In the genomic region with DNA sequence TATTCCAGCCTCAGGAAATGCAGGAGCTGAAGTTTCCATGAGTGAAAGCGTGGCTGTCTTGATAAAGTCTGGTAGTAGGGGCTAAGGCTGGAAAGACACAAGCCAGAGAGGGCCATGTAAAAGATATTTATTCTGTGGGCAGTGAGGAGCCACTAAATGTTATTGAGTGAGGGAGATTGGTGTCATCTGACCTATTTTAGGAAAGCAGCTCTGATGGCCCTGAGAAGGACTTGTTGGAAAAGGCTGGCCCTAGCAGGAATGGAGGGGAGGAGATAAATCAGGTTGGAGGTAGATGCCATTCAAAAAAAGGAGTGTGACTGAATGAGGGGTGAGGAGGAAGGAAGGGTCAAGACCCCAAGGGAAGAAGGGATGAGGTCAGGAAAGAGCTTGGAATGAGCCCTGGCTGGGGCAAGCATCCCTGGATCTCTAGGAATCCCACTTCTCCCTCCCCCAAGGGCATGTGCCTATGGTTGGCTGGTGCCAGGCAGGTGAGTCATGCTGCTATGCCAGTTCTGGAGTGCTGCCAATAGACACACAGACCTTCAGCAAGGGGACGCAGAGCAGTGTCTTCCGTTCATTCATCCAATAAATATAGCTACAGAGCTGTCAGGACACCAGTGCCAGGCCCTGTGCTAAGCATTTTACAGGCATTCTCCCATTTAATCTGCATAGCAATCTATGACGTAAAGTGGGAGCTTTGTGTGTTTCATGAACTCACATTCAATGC, we compare ENCODE assay signal across 8 cellular contexts. TPM values are rescaled to one million over a fixed set of nuclear protein-coding genes. Genes with fewer than 3 reads are reported as not detected.
A peak's percentile ranks its signal among the peaks of the same experiment; 100 is the strongest.
DNase-seq lines count a peak whose midpoint lies in the region; ATAC-seq, FAIRE-seq and TF ChIP-seq lines count a peak whose summit lies in the region.

No MANE protein-coding gene starts in this region.

- in situ Hi-C loops in GM13976 (cut with MboI; ENCODE audit: low sequenced_read_pairs, unreplicated experiment): no loop called here

- no peak overlapping the region for H2AFZ ChIP-seq in keratinocyte (ENCODE audit: control insufficient read depth, low read length)

- H3K4me1 ChIP-seq in body of pancreas (peaks cover 46% of the 10 kb centered on the region), keratinocyte (ENCODE audit: control insufficient read depth, extremely low read depth, insufficient read depth, low read length) (peaks cover 56% of the 10 kb centered on the region)

- peak in 1 of 7 experiments; percentile 4 for TF ChIP-seq CTCF in body of pancreas (IDR thresholded peaks at IDR 0.05)
- no peak for TF ChIP-seq CTCF in keratinocyte (optimal IDR thresholded peaks at IDR 0.05 in 1 of 3, IDR thresholded peaks at IDR 0.05 in 1 of 3, conservative IDR thresholded peaks at IDR 0.05 in 1 of 3; ENCODE audit: extremely low read depth in 1 of 3, insufficient read depth in 2 of 3, low read length in 3 of 3)
- no peak for TF ChIP-seq CTCF in GM13976 (IDR thresholded peaks at IDR 0.05; ENCODE audit: borderline replicate concordance, control extremely low read depth, extremely low read depth, insufficient read depth, missing control alignments)

- H3K4me3 ChIP-seq in body of pancreas: no peak overlapping the region
- no peak overlapping the region for H3K4me3 ChIP-seq in keratinocyte (ENCODE audit: control insufficient read depth in 2 of 3, extremely low read depth in 1 of 3, insufficient read depth in 2 of 3, low read depth in 1 of 3, low read length in 3 of 3)

- dilution Hi-C loops in keratinocyte (cut with MboI; ENCODE audit: extremely low pct_ligation_motif_present, low sequenced_read_pairs): no loop called here

- peak overlapping the region; percentile 11 to 84 (median 78) for H3K27ac ChIP-seq in body of pancreas
- peak overlapping the region; percentile 20 for H3K27ac ChIP-seq in keratinocyte (ENCODE audit: control insufficient read depth, insufficient read depth, low read length)

- WGBS in body of pancreas, 2 donors: 33 to 42% methylated on average over 4 of the region's 4 CpGs

- H3K79me2 ChIP-seq in keratinocyte (ENCODE audit: control insufficient read depth, insufficient read depth, low read length): no peaks in the 10 kb centered on the region

- DNase-seq in AG20443 (ENCODE audit: low spot score) (peak; percentile 78), NCI-H1105 (lab: John Stamatoyannopoulos, UW) (peak; percentile 83), body of pancreas (peak; percentile 79 to 95 (median 90)), keratinocyte (ENCODE audit: low read depth, low spot score) (peak; percentile 97), HEK293T (ENCODE audit: extremely low spot score) (no peak), GM13976 (ENCODE audit: low spot score) (no peak)

- H3K27me3 ChIP-seq in body of pancreas: no peaks in the 10 kb centered on the region
- H3K27me3 ChIP-seq in keratinocyte (ENCODE audit: control insufficient read depth, extremely low read depth, insufficient read depth, low read length): no peaks in the 10 kb centered on the region

- no peak overlapping the region for H3K9ac ChIP-seq in keratinocyte (ENCODE audit: control insufficient read depth, extremely low read depth, insufficient read depth, low read length)

- no peaks in the 10 kb centered on the region for H4K20me1 ChIP-seq in keratinocyte (ENCODE audit: control insufficient read depth, extremely low read depth, insufficient read depth, low read length)

- FAIRE-seq in keratinocyte (lab: Jason Lieb, UNC): peak; percentile 99

- H3K4me2 ChIP-seq in keratinocyte (ENCODE audit: control insufficient read depth, extremely low read depth, insufficient read depth, low read depth, low read length): peak overlapping the region; percentile 62

- H3K36me3 ChIP-seq in body of pancreas (replicated peaks in 1 of 2; ENCODE audit: insufficient read depth in 1 of 2, low read depth in 2 of 2) (no peaks in the 10 kb centered on the region), keratinocyte (ENCODE audit: control insufficient read depth in 2 of 2, extremely low read depth in 1 of 2, insufficient read depth in 2 of 2, low read length in 2 of 2) (peaks cover 1 to 4% of the 10 kb centered on the region in 2 experiments)

- intact Hi-C loops in body of pancreas (cut with DNase I): loop anchor here (10.0 kb wide), 1 partner anchor 150 kb away; no protein-coding TSS in a partner anchor

- POLR2A ChIA-PET in HEK293T (lab: Yijun Ruan, JAX): no interaction called here

- H3K9me3 ChIP-seq in body of pancreas: no peaks in the 10 kb centered on the region
- H3K9me3 ChIP-seq in keratinocyte (ENCODE audit: control insufficient read depth, low read depth, low read length): no peaks in the 10 kb centered on the region

- H3K9me1 ChIP-seq in keratinocyte (ENCODE audit: control insufficient read depth, extremely low read depth, insufficient read depth, low read length): no peaks in the 10 kb centered on the region

- CTCF ChIA-PET in HEK293T (lab: Yijun Ruan, JAX): no interaction called here

- ATAC-seq in body of pancreas (peak; percentile 83), GM19452 (IDR thresholded peaks at IDR 0.05; ENCODE audit: unreplicated experiment) (no peak), HG03039 (IDR thresholded peaks at IDR 0.05; ENCODE audit: unreplicated experiment) (no peak)

- TF ChIP-seq POLR2A in body of pancreas (IDR thresholded peaks at IDR 0.05): no peak

TF ChIP-seq in HEK293T, 16 proteins besides CTCF, POLR2A, EP300 and RAD21:
- no peak for TF ChIP-seq LEF1 (IDR thresholded peaks at IDR 0.05; ENCODE audit: borderline replicate concordance)
- no peak for TF ChIP-seq L3MBTL2 (conservative IDR thresholded peaks at IDR 0.05)
- TF ChIP-seq NFRKB (IDR thresholded peaks at IDR 0.05): no peak
- TF ChIP-seq BHLHE40 (IDR thresholded peaks at IDR 0.05; ENCODE audit: borderline replicate concordance): no peak
- no peak for TF ChIP-seq SP1 (IDR thresholded peaks at IDR 0.05)
- TF ChIP-seq SUZ12 (IDR thresholded peaks at IDR 0.05): no peak
- no peak for TF ChIP-seq FOXM1 (IDR thresholded peaks at IDR 0.05; ENCODE audit: borderline replicate concordance)
- TF ChIP-seq CTBP1 (IDR thresholded peaks at IDR 0.05; ENCODE audit: borderline replicate concordance): no peak

RNA-seq across cellular contexts. Expression of a gene that starts 2.0 kb away (rescaled TPM):
- not detected for total RNA-seq in body of pancreas
- polyA plus RNA-seq in keratinocyte: 0.18 to 0.67 TPM (median 0.38 TPM) in 3 replicates
- 0.84 TPM for polyA plus RNA-seq in keratinocyte (2011; ENCODE audit: low read depth)
- 0.26 and 0.36 TPM in 2 replicates for polyA plus RNA-seq in keratinocyte (2011; cell fraction: cytosol; rRNA removed)
- 0.28 and 0.36 TPM in 2 replicates for polyA plus RNA-seq in keratinocyte (2011; cell fraction: nucleus; rRNA removed)
- 0.91 and 0.95 TPM in 2 replicates for polyA plus RNA-seq in keratinocyte (2012; ENCODE audit: low replicate concordance)
- polyA minus RNA-seq in keratinocyte: 0.16 to 0.19 TPM in 2 of 3 replicates, not detected in the other
- not detected for polyA minus RNA-seq in keratinocyte (2011; cell fraction: cytosol; rRNA and poly(A)+ RNA removed)
- not detected in 2 replicates for polyA minus RNA-seq in keratinocyte (2011; cell fraction: nucleus; rRNA and poly(A)+ RNA removed)

RNA-seq across cellular contexts. Expression of a gene that starts 9.7 kb away (rescaled TPM):
- total RNA-seq in body of pancreas: 10 to 100 TPM in 1 of 2 donors, 1 to 10 TPM in 1; 7.3 to 16.3 TPM
- 0.49 to 1.0 TPM (median 0.89 TPM) in 3 replicates for polyA plus RNA-seq in keratinocyte
- polyA plus RNA-seq in keratinocyte (2011; ENCODE audit: low read depth): 0.21 TPM
- 0.30 and 0.40 TPM in 2 replicates for polyA plus RNA-seq in keratinocyte (2011; cell fraction: cytosol; rRNA removed)
- 0.57 and 0.60 TPM in 2 replicates for polyA plus RNA-seq in keratinocyte (2011; cell fraction: nucleus; rRNA removed)
- 0.23 and 0.63 TPM in 2 replicates for polyA plus RNA-seq in keratinocyte (2012; ENCODE audit: low replicate concordance)
- 0.30 to 0.62 TPM (median 0.38 TPM) in 3 replicates for polyA minus RNA-seq in keratinocyte
- polyA minus RNA-seq in keratinocyte (2011; cell fraction: cytosol; rRNA and poly(A)+ RNA removed): not detected
- 0.32 TPM in 1 of 2 replicates, not detected in the other for polyA minus RNA-seq in keratinocyte (2011; cell fraction: nucleus; rRNA and poly(A)+ RNA removed)

RNA-seq across cellular contexts. Expression of a gene that starts 15.0 kb away (rescaled TPM):
- total RNA-seq in body of pancreas: 1 to 10 TPM in 1 of 2 donors, not detected in 1; 1.3 TPM
- 0.06 to 0.08 TPM in 2 of 3 replicates, not detected in the other for polyA plus RNA-seq in keratinocyte
- not detected for polyA plus RNA-seq in keratinocyte (2011; ENCODE audit: low read depth)
- polyA plus RNA-seq in keratinocyte (2011; cell fraction: cytosol; rRNA removed): not detected in 2 replicates
- 0.09 and 0.12 TPM in 2 replicates for polyA plus RNA-seq in keratinocyte (2011; cell fraction: nucleus; rRNA removed)
- not detected in 2 replicates for polyA plus RNA-seq in keratinocyte (2012; ENCODE audit: low replicate concordance)
- polyA minus RNA-seq in keratinocyte: not detected in 3 replicates
- not detected for polyA minus RNA-seq in keratinocyte (2011; cell fraction: cytosol; rRNA and poly(A)+ RNA removed)
- polyA minus RNA-seq in keratinocyte (2011; cell fraction: nucleus; rRNA and poly(A)+ RNA removed): not detected in 2 replicates

RNA-seq across cellular contexts. Expression of a gene that starts 58.8 kb away (rescaled TPM):
- total RNA-seq in body of pancreas: 1 to 10 TPM; 4.9 to 8.3 TPM
- polyA plus RNA-seq in keratinocyte: 9.1 to 12.6 TPM (median 10.3 TPM) in 3 replicates
- polyA plus RNA-seq in keratinocyte (2011; ENCODE audit: low read depth): 2.9 TPM
- polyA plus RNA-seq in keratinocyte (2011; cell fraction: cytosol; rRNA removed): 11.7 and 13.4 TPM in 2 replicates
- 8.6 and 10.0 TPM in 2 replicates for polyA plus RNA-seq in keratinocyte (2011; cell fraction: nucleus; rRNA removed)
- 8.6 and 13.0 TPM in 2 replicates for polyA plus RNA-seq in keratinocyte (2012; ENCODE audit: low replicate concordance)
- polyA minus RNA-seq in keratinocyte: 3.0 to 4.8 TPM (median 3.9 TPM) in 3 replicates
- polyA minus RNA-seq in keratinocyte (2011; cell fraction: cytosol; rRNA and poly(A)+ RNA removed): 3.5 TPM
- polyA minus RNA-seq in keratinocyte (2011; cell fraction: nucleus; rRNA and poly(A)+ RNA removed): 2.8 and 4.3 TPM in 2 replicates

Comparison
In these comparisons a context has a peak if more than half of its experiments do, and no peak if none do; other contexts are left out.
1. DNase-seq: peak in AG20443 (single experiment), NCI-H1105 (single experiment), body of pancreas (4 of 4) and keratinocyte (single experiment); none in HEK293T (single experiment) and GM13976 (single experiment).